ENCODE assay signal across 34 cellular contexts in genomic region chr3:159025733-159026132, GRCh38. TPM values are rescaled to one million over a fixed set of nuclear protein-coding genes. Genes with fewer than 3 reads are reported as not detected.
"Had no signal": no experiment of that assay in that cellular context is flagged by ENCODE, and none has a peak within 500 bp of the region (broad histone marks: within the 10 kb centered on the region; RNA-seq: fewer than 3 reads in every experiment).

No MANE protein-coding gene starts in this region.

- H3K36me3 ChIP-seq: adrenal gland, breast epithelium, Peyer's patch, SJCRH30, WERI-Rb-1 had no signal

- H3K27me3 Mint-ChIP-seq: activated CD4-positive, alpha-beta T cell treated with anti-CD3 and anti-CD28 coated beads for 36 hours; activated CD4-positive, alpha-beta T cell treated with anti-CD3 and anti-CD28 coated beads, Interleukin-2, amount 10 ng/mL, durations not matched to agents 7 days and 5 days; activated T-cell treated with anti-CD3 and anti-CD28 coated beads, Interleukin-2, amount 50 U/mL, for 24 hours had no signal

- H3K9me3 ChIP-seq: adrenal gland, SJCRH30 had no signal

- H3K4me1 Mint-ChIP-seq: activated CD4-positive, alpha-beta T cell treated with anti-CD3 and anti-CD28 coated beads for 36 hours; activated CD4-positive, alpha-beta T cell treated with anti-CD3 and anti-CD28 coated beads, Interleukin-2, amount 10 ng/mL, durations not matched to agents 7 days and 5 days; IgD-negative memory B cell had no signal

- H3K4me1 ChIP-seq: adrenal gland, body of pancreas, breast epithelium, Peyer's patch, SJCRH30 had no signal

- H3K9me3 Mint-ChIP-seq: activated CD4-positive, alpha-beta T cell treated with anti-CD3 and anti-CD28 coated beads, Interleukin-2, amount 10 ng/mL, durations not matched to agents 7 days and 5 days had no signal

- H3K4me3 ChIP-seq: adrenal gland, body of pancreas, breast epithelium, Peyer's patch, SJCRH30, SK-N-MC had no signal

- H3K36me3 Mint-ChIP-seq: activated naive CD4-positive, alpha-beta T cell treated with anti-CD3 and anti-CD28 coated beads, Interleukin-2, amount 50 U/mL, for 72 hours; IgD-negative memory B cell had no signal

- H3K27ac ChIP-seq: adrenal gland, body of pancreas, breast epithelium, Peyer's patch, RWPE1, SJCRH30, SK-N-MC, WERI-Rb-1 had no signal

- H3K27ac Mint-ChIP-seq: activated CD4-positive, alpha-beta T cell treated with anti-CD3 and anti-CD28 coated beads for 36 hours; activated CD4-positive, alpha-beta T cell treated with anti-CD3 and anti-CD28 coated beads, Interleukin-2, amount 10 ng/mL, durations not matched to agents 7 days and 5 days; activated CD8-positive, alpha-beta T cell treated with anti-CD3 and anti-CD28 coated beads, Interleukin-2, amount 10 ng/mL, durations not matched to agents 7 days and 5 days; activated naive CD4-positive, alpha-beta T cell treated with anti-CD3 and anti-CD28 coated beads for 36 hours; activated naive CD4-positive, alpha-beta T cell treated with anti-CD3 and anti-CD28 coated beads, Interleukin-2, amount 50 U/mL, for 72 hours; activated T-cell treated with anti-CD3 and anti-CD28 coated beads, Interleukin-2, amount 50 U/mL, for 24 hours; activated T-helper 2 cell treated with anti-CD3 and anti-CD28 coated beads, Interferon-gamma antibody, Interleukin-2, Interleukin-4, amounts not matched to agents 10 μg/mL and 5 μg/mL and 100 μg/mL, durations not matched to agents 14 hours and 24 hours and 36 hours; IgD-negative memory B cell had no signal

- H3K4me3 Mint-ChIP-seq: activated CD4-positive, alpha-beta T cell treated with anti-CD3 and anti-CD28 coated beads for 36 hours; activated CD4-positive, alpha-beta T cell treated with anti-CD3 and anti-CD28 coated beads, Interleukin-2, amount 10 ng/mL, durations not matched to agents 7 days and 5 days; activated CD8-positive, alpha-beta T cell treated with anti-CD3 and anti-CD28 coated beads, Interleukin-2, amount 10 ng/mL, durations not matched to agents 7 days and 5 days; activated naive CD4-positive, alpha-beta T cell treated with anti-CD3 and anti-CD28 coated beads for 36 hours; activated T-cell treated with anti-CD3 and anti-CD28 coated beads, Interleukin-2, amount 50 U/mL, for 24 hours; IgD-negative memory B cell had no signal

- DNase-seq: activated CD4-positive, alpha-beta T cell treated with anti-CD3 and anti-CD28 coated beads for 36 hours; activated CD4-positive, alpha-beta T cell treated with anti-CD3 and anti-CD28 coated beads, Interleukin-2, amount 10 ng/mL, durations not matched to agents 7 days and 5 days; activated CD4-positive, alpha-beta T cell treated with anti-CD3 and anti-CD28 coated beads, Interleukin-2, amount 50 U/mL, for 48 hours; activated CD8-positive, alpha-beta T cell treated with anti-CD3 and anti-CD28 coated beads, Interleukin-2, amount 10 ng/mL, durations not matched to agents 7 days and 5 days; activated gamma-delta T cell; activated naive CD4-positive, alpha-beta T cell treated with anti-CD3 and anti-CD28 coated beads for 36 hours; activated T-cell treated with anti-CD3 and anti-CD28 coated beads, Interleukin-2, amount 50 U/mL, for 24 hours; adrenal gland; body of pancreas; caudate nucleus; Kasumi-1; KG1; NCI-H1092 treated with DMSO at 0.1 percent for 48 hours; NCI-H1417; NCI-H146; NCI-H187; NCI-H2081; NCI-H2171 treated with DMSO at 0.1 percent for 48 hours; NCI-H2227 treated with DMSO at 0.1 percent for 48 hours; NCI-H446; NCI-H510A treated with DMSO at 0.1 percent for 48 hours; Peyer's patch; Right ventricle myocardium superior; SJCRH30; T1000; WERI-Rb-1 had no signal

- H3K27me3 ChIP-seq: adrenal gland, body of pancreas, breast epithelium, Peyer's patch, SJCRH30 had no signal

- ATAC-seq: activated CD4-positive, alpha-beta T cell treated with anti-CD3 and anti-CD28 coated beads for 36 hours; activated CD8-positive, alpha-beta T cell treated with anti-CD3 and anti-CD28 coated beads, Interleukin-2, amount 10 ng/mL, durations not matched to agents 7 days and 5 days; activated naive CD4-positive, alpha-beta T cell treated with anti-CD3 and anti-CD28 coated beads, Interleukin-2, amount 50 U/mL, for 72 hours; body of pancreas had no signal

RNA-seq across cellular contexts. Expression of gene IQCJ, which starts 43.4 kb away (rescaled TPM):
- total RNA-seq: activated CD4-positive, alpha-beta T cell treated with anti-CD3 and anti-CD28 coated beads for 36 hours; activated CD4-positive, alpha-beta T cell treated with anti-CD3 and anti-CD28 coated beads, Interleukin-2, amount 10 ng/mL, durations not matched to agents 7 days and 5 days; activated CD8-positive, alpha-beta T cell treated with anti-CD3 and anti-CD28 coated beads, Interleukin-2, amount 10 ng/mL, durations not matched to agents 7 days and 5 days; activated naive CD4-positive, alpha-beta T cell treated with anti-CD3 and anti-CD28 coated beads for 36 hours; activated naive CD4-positive, alpha-beta T cell treated with anti-CD3 and anti-CD28 coated beads, Interleukin-2, amount 50 U/mL, for 72 hours; activated T-helper 2 cell treated with anti-CD3 and anti-CD28 coated beads, Interferon-gamma antibody, Interleukin-2, Interleukin-4, amounts not matched to agents 10 μg/mL and 5 μg/mL and 100 μg/mL, durations not matched to agents 14 hours and 24 hours and 36 hours; body of pancreas; Peyer's patch; SJCRH30; T-helper 1 cell treated with Interleukin-12 subunit alpha and Interleukin-12 subunit beta and Interleukin-4 antibody, amounts not matched to agents 30 ng/mL and 1 ng/mL, for 36 hours; T-helper 2 cell treated with Interferon-gamma antibody and Interleukin-4, amounts not matched to agents 100 ng/mL and 5 ng/mL, for 36 hours had no signal
- polyA plus RNA-seq: adrenal gland, IgD-negative memory B cell had no signal
